ENCODE assay signal across 8 cellular contexts in the genomic region with DNA sequence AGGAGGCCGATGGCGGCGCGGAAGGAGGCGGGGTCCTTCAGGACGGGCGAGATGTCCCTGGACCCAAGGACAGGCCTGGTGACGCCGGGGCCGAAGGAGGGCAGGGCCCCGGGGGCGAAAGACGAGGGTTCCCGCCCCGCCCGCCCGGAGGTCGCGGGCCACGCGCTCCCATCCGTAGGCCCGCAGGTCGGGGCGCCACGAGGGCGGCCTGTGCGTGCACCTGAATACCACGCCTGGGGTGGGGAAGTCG. TPM values are rescaled to one million over a fixed set of nuclear protein-coding genes. Genes with fewer than 3 reads are reported as not detected.
DNase-seq lines count a peak whose midpoint lies in the region; ATAC-seq and TF ChIP-seq lines count a peak whose summit lies in the region.

No MANE protein-coding gene starts in this region.

- TF ChIP-seq CTCF in heart left ventricle (IDR thresholded peaks at IDR 0.05): no peak

- DNase-seq in heart left ventricle (no peak), Right ventricle myocardium superior (no peak), NT2/D1 (ENCODE audit: low read depth, low spot score) (no peak), epithelial cell of prostate (ENCODE audit: low read depth, low spot score) (no peak), left colon (no peak), NCI-H1930 (lab: John Stamatoyannopoulos, UW) (no peak), RPMI8226 (no peak)

- 0% methylated on average over 10 to 30 of the region's 30 CpGs; no CpG with 5 or more reads in 1 of the 4 donors for WGBS in heart left ventricle, 4 donors

- H3K9ac ChIP-seq in NT2/D1 (ENCODE audit: insufficient read length, low read depth) (peak overlapping the region; percentile 99), rectal smooth muscle tissue (ENCODE audit: low read length) (peak overlapping the region; percentile 78)

- peak overlapping the region; percentile 72 to 98 (median 92) for H3K27ac ChIP-seq in heart left ventricle
- H3K27ac ChIP-seq in epithelial cell of prostate: peak overlapping the region; percentile 80
- peak overlapping the region; percentile 88 for H3K27ac ChIP-seq in rectal smooth muscle tissue (ENCODE audit: low read depth, low read length)

- intact Hi-C loops in heart left ventricle (cut with DNase I): loop anchor here in 8 of 10 donors (5.0 to 10.0 kb wide), 10 partner anchors 46 to 403 kb away; a partner anchor contains a TSS
- intact Hi-C loops in Right ventricle myocardium superior (cut with DNase I): loop anchor here (5.0 kb wide), 1 partner anchor 46 kb away; a partner anchor contains a TSS
- intact Hi-C loops in left colon (cut with DNase I, micrococcal nuclease): no loop called here

- no peak for TF ChIP-seq POLR2A in heart left ventricle (IDR thresholded peaks at IDR 0.05)

- H3K27me3 ChIP-seq in heart left ventricle: no peaks in the 10 kb centered on the region
- H3K27me3 ChIP-seq in NT2/D1 (ENCODE audit: insufficient read depth, insufficient read length): no peaks in the 10 kb centered on the region
- no peaks in the 10 kb centered on the region for H3K27me3 ChIP-seq in rectal smooth muscle tissue (ENCODE audit: control insufficient read depth, insufficient read depth, low read length)

- H3K9me3 ChIP-seq in heart left ventricle (no peaks in the 10 kb centered on the region), NT2/D1 (ENCODE audit: insufficient read depth, low read length) (no peaks in the 10 kb centered on the region)

- H3K36me3 ChIP-seq in heart left ventricle: peaks cover 0 to 28% (median 4%) of the 10 kb centered on the region in 9 donors
- peaks cover 53% of the 10 kb centered on the region for H3K36me3 ChIP-seq in NT2/D1 (ENCODE audit: insufficient read depth, insufficient read length, low read length)
- H3K36me3 ChIP-seq in rectal smooth muscle tissue (ENCODE audit: control insufficient read depth, insufficient read depth, low read length): peaks cover 6% of the 10 kb centered on the region

- ATAC-seq in heart left ventricle (no peak), Right ventricle myocardium superior (ENCODE audit: poor library complexity) (no peak), left colon (no peak)

- H3K4me3 ChIP-seq in heart left ventricle: peak overlapping the region; percentile 41 to 88 (median 78)
- peak overlapping the region; percentile 89 for H3K4me3 ChIP-seq in NT2/D1 (ENCODE audit: insufficient read length, low read depth)
- H3K4me3 ChIP-seq in rectal smooth muscle tissue (ENCODE audit: low read length): peak overlapping the region; percentile 85

- H3K4me1 ChIP-seq in heart left ventricle (peaks cover 0 to 41% (median 24%) of the 10 kb centered on the region in 12 donors), NT2/D1 (ENCODE audit: insufficient read depth, insufficient read length) (peaks cover 35% of the 10 kb centered on the region), rectal smooth muscle tissue (ENCODE audit: control insufficient read depth, insufficient read depth, low read length) (peaks cover 14% of the 10 kb centered on the region)

RNA-seq across cellular contexts. Expression of a gene that starts 0.2 kb away (rescaled TPM):
- 10 to 100 TPM; 26.6 to 75.8 (median 44.2) TPM for total RNA-seq in heart left ventricle
- 100 to 1,000 TPM in 1 of 2 donors, 10 to 100 TPM in 1; 62.6 to 129 TPM for polyA plus RNA-seq in heart left ventricle
- total RNA-seq in Right ventricle myocardium superior: 40.4 TPM
- total RNA-seq in left colon: 100 to 1,000 TPM; 112 to 199 TPM

RNA-seq across cellular contexts. Expression of a gene that starts 7.9 kb away (rescaled TPM):
- total RNA-seq in heart left ventricle: 1 to 10 TPM in 4 of 9 donors, under 1 TPM in 5; 0.23 to 6.1 (median 0.70) TPM
- polyA plus RNA-seq in heart left ventricle: under 1 TPM; 0.19 to 0.40 TPM
- total RNA-seq in Right ventricle myocardium superior: 1.00 TPM
- 10 to 100 TPM in 1 of 2 donors, 1 to 10 TPM in 1; 6.8 to 14.8 TPM for total RNA-seq in left colon

RNA-seq across cellular contexts. Expression of a gene that starts 26.5 kb away (rescaled TPM):
- total RNA-seq in heart left ventricle: 10 to 100 TPM; 14.2 to 59.7 (median 19.7) TPM
- polyA plus RNA-seq in heart left ventricle: 10 to 100 TPM; 31.2 to 45.0 TPM
- 15.9 TPM for total RNA-seq in Right ventricle myocardium superior
- total RNA-seq in left colon: 100 to 1,000 TPM; 118 to 146 TPM

RNA-seq across cellular contexts. Expression of a gene that starts 45.2 kb away (rescaled TPM):
- total RNA-seq in heart left ventricle (10 to 100 TPM; 10.7 to 22.7 (median 13.3) TPM), Right ventricle myocardium superior (15.9 TPM), left colon (10 to 100 TPM; 39.1 to 43.5 TPM)
- polyA plus RNA-seq in heart left ventricle: 10 to 100 TPM; 14.1 to 16.4 TPM

RNA-seq across cellular contexts. Expression of a gene that starts 45.4 kb away (rescaled TPM):
- total RNA-seq in heart left ventricle: 10 to 100 TPM; 20.3 to 65.7 (median 44.2) TPM
- polyA plus RNA-seq in heart left ventricle: 10 to 100 TPM; 30.3 to 51.3 TPM
- 53.0 TPM for total RNA-seq in Right ventricle myocardium superior
- 10 to 100 TPM; 37.0 to 44.4 TPM for total RNA-seq in left colon

Comparison
In these comparisons a context has a peak if more than half of its experiments do, and no peak if none do; other contexts are left out.
1. intact Hi-C loops: an anchor here in heart left ventricle (5.0 to 10.0 kb wide) and Right ventricle myocardium superior (5.0 kb wide); none called in left colon.